8 cellular contexts compared by ENCODE assay signal in genomic region chr15:80776420-80777045, GRCh38. TPM values are rescaled to one million over a fixed set of nuclear protein-coding genes. Genes with fewer than 3 reads are reported as not detected.
A peak's percentile ranks its signal among the peaks of the same experiment; 100 is the strongest.
DNase-seq lines count a peak whose midpoint lies in the region; ATAC-seq and TF ChIP-seq lines count a peak whose summit lies in the region.

No MANE protein-coding gene starts in this region.

- no peaks in the 10 kb centered on the region for H3K9me3 Mint-ChIP-seq in activated naive CD8-positive, alpha-beta T cell treated with anti-CD3 and anti-CD28 coated beads, Interleukin-2, amount 50 U/mL, for 24 hours

- H3K27me3 Mint-ChIP-seq in activated naive CD8-positive, alpha-beta T cell treated with anti-CD3 and anti-CD28 coated beads, Interleukin-2, amount 50 U/mL, for 24 hours, result peaks cover 34% of the 10 kb centered on the region

- WGBS in psoas muscle, 3 donors, result 31 to 35% (median 34%) methylated on average over 5 of the region's 5 CpGs

- H3K4me3 ChIP-seq in cardiac muscle cell (no peak overlapping the region), psoas muscle (no peak overlapping the region)

- TF ChIP-seq CTCF in cardiac muscle cell (IDR thresholded peaks at IDR 0.05; ENCODE audit: low read depth, low read length) (peak; percentile 72), psoas muscle (IDR thresholded peaks at IDR 0.05) (peak; percentile 81)

- H3K36me3 ChIP-seq in cardiac muscle cell, result no peaks in the 10 kb centered on the region
- H3K36me3 ChIP-seq in psoas muscle (ENCODE audit: insufficient read depth in 1 of 2, low read depth in 1 of 2), result no peaks in the 10 kb centered on the region

- H3K4me1 Mint-ChIP-seq in activated naive CD8-positive, alpha-beta T cell treated with anti-CD3 and anti-CD28 coated beads, Interleukin-2, amount 50 U/mL, for 24 hours, result peaks cover 11% of the 10 kb centered on the region

- H3K27ac ChIP-seq in cardiac muscle cell (no peak overlapping the region), psoas muscle (peak overlapping the region; percentile 59)

- no peaks in the 10 kb centered on the region for H3K9me3 ChIP-seq in cardiac muscle cell (ENCODE audit: low read depth)
- no peaks in the 10 kb centered on the region for H3K9me3 ChIP-seq in psoas muscle

- intact Hi-C loops in psoas muscle (cut with DNase I), result loop anchor here (1.0 to 5.0 kb wide), 5 partner anchors 79 to 321 kb away; partner anchors contain the start of gene ABHD17C (in 1 of the 2)

- ATAC-seq in activated naive CD8-positive, alpha-beta T cell treated with anti-CD3 and anti-CD28 coated beads, Interleukin-2, amount 50 U/mL, for 24 hours, result no peak
- peak; percentile 56 to 78 (median 68) for ATAC-seq in psoas muscle
- no peak for ATAC-seq in GM21619 (IDR thresholded peaks at IDR 0.05; ENCODE audit: unreplicated experiment)
- no peak for ATAC-seq in HG03159 (IDR thresholded peaks at IDR 0.05; ENCODE audit: unreplicated experiment)

- no peak overlapping the region for H3K4me3 Mint-ChIP-seq in activated naive CD8-positive, alpha-beta T cell treated with anti-CD3 and anti-CD28 coated beads, Interleukin-2, amount 50 U/mL, for 24 hours

- no peaks in the 10 kb centered on the region for H3K36me3 Mint-ChIP-seq in activated naive CD8-positive, alpha-beta T cell treated with anti-CD3 and anti-CD28 coated beads, Interleukin-2, amount 50 U/mL, for 24 hours (ENCODE audit: low read depth)

- DNase-seq in DMS153 (lab: John Stamatoyannopoulos, UW) (peak; percentile 19), Kasumi-1 (lab: John Stamatoyannopoulos, UW) (peak; percentile 66 to 80), SKM-1 treated with dmso at 0.1 percent for 144 hours (lab: John Stamatoyannopoulos, UW; ENCODE audit: unreplicated experiment) (peak; percentile 48), cardiac muscle cell (ENCODE audit: low read depth in 1 of 2, low spot score in 1 of 2) (peak; percentile 86 to 87), psoas muscle (peak; percentile 45 to 73)
- peak; percentile 73 for DNase-seq in activated naive CD8-positive, alpha-beta T cell treated with anti-CD3 and anti-CD28 coated beads, Interleukin-2, amount 50 U/mL, for 24 hours

- H3K27ac Mint-ChIP-seq in activated naive CD8-positive, alpha-beta T cell treated with anti-CD3 and anti-CD28 coated beads, Interleukin-2, amount 50 U/mL, for 24 hours, result no peak overlapping the region

- H3K4me1 ChIP-seq in cardiac muscle cell (ENCODE audit: low read depth), result peaks cover 5% of the 10 kb centered on the region
- peaks cover 12% of the 10 kb centered on the region for H3K4me1 ChIP-seq in psoas muscle

- H3K27me3 ChIP-seq in cardiac muscle cell, result peaks cover 50% of the 10 kb centered on the region
- peaks cover 0 to 30% (median 17%) of the 10 kb centered on the region in 3 donors for H3K27me3 ChIP-seq in psoas muscle (ENCODE audit: insufficient read depth in 3 of 3, low read length in 2 of 3)

RNA-seq across cellular contexts. Expression of gene CEMIP, which starts 2.6 kb away (rescaled TPM):
- total RNA-seq in cardiac muscle cell (0.12 and 0.18 TPM in 2 replicates), psoas muscle (under 1 TPM; 0.04 to 0.96 (median 0.41) TPM)
- polyA plus RNA-seq in cardiac muscle cell (0.24 and 1.9 TPM in 2 replicates), psoas muscle (under 1 TPM; under 0.01 to 0.04 (median 0.01) TPM)

Comparison
In these comparisons a context has a peak if more than half of its experiments do, and no peak if none do; other contexts are left out.
1. DNase-seq: peak in every context shown above with its lines; median percentile 86 in cardiac muscle cell; 73 in Kasumi-1; 73 in activated naive CD8-positive, alpha-beta T cell treated with anti-CD3 and anti-CD28 coated beads, Interleukin-2, amount 50 U/mL, for 24 hours; 59 in psoas muscle; 48 in SKM-1 treated with dmso at 0.1 percent for 144 hours; 19 in DMS153.
2. ATAC-seq: peak in psoas muscle (4 of 4); none in activated naive CD8-positive, alpha-beta T cell treated with anti-CD3 and anti-CD28 coated beads, Interleukin-2, amount 50 U/mL, for 24 hours (single experiment), GM21619 (single experiment) and HG03159 (single experiment).